In the genomic region with DNA sequence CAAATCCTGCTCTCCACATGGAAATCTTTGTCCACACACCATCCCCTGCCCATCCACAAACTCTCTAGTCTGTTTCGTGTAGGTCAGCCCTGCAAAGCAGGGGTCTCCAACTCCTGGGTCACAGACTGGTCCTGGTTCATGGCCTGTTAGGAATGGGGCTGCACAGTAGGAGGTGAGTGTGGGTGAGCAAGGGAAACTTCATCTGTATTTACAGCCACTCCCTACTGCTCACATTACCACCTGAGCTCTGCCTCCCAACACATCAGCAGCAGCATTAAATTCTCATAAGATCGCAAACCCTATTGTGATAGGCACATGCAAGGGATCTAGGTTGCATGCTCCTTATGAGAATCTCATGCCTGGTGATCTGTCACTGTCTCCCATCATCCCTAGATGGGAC, we compare ENCODE assay signal across 26 cellular contexts.
"Had no signal": no experiment of that assay in that cellular context is flagged by ENCODE, and none has a peak within 500 bp of the region (broad histone marks: within the 10 kb centered on the region; RNA-seq: fewer than 3 reads in every experiment).

No MANE protein-coding gene starts in this region.

- DNase-seq: natural killer cell; nucleus accumbens; pancreas; retina; right cardiac atrium; right lobe of liver; sigmoid colon; small intestine; stimulated activated CD4-positive, alpha-beta T cell treated with anti-CD3 and anti-CD28 coated beads, Interleukin-15, amount 100 ng/mL, for 24 hours; stimulated activated CD4-positive, alpha-beta T cell treated with anti-CD3 and anti-CD28 coated beads, Interleukin-2, amount 100 ng/mL, for 24 hours; stimulated activated CD4-positive, alpha-beta T cell treated with anti-CD3 and anti-CD28 coated beads, Interleukin-2, amount 100 ng/mL, for 48 hours; stimulated activated CD4-positive, alpha-beta T cell treated with anti-CD3 and anti-CD28 coated beads, Interleukin-4, amount 100 ng/mL, for 24 hours; stimulated activated naive B cell treated with anti-CD40 and anti-IgM and Interleukin-4, amounts not matched to agents 10 μg/mL and 1 μg/mL and 100 μg/mL, for 72 hours; stimulated activated naive CD4-positive, alpha-beta T cell treated with Interleukin-2 at 50 U/mL for 16 hours; stomach; thyroid gland; trophoblast cell; upper lobe of left lung had no signal

- H3K4me3 Mint-ChIP-seq: natural killer cell; nephron; stimulated activated effector memory CD8-positive, alpha-beta T cell treated with anti-CD3 and anti-CD28 coated beads, Interleukin-12 subunit alpha, Interleukin-12 subunit beta, amount 100 ng/mL, for 72 hours; stimulated activated naive B cell treated with anti-CD40 and anti-IgM and Interleukin-4, amounts not matched to agents 10 μg/mL and 1 μg/mL and 100 μg/mL, for 72 hours; stimulated activated naive CD8-positive, alpha-beta T cell treated with anti-CD3 and anti-CD28 coated beads, Interleukin-15, Interleukin-2, amounts not matched to agents 100 ng/mL and 50 ng/mL, for 24 hours had no signal

- H3K4me1 Mint-ChIP-seq: natural killer cell; stimulated activated effector memory CD8-positive, alpha-beta T cell treated with anti-CD3 and anti-CD28 coated beads, Interleukin-12 subunit alpha, Interleukin-12 subunit beta, amount 100 ng/mL, for 72 hours; stimulated activated naive B cell treated with anti-CD40 and anti-IgM and Interleukin-4, amounts not matched to agents 10 μg/mL and 1 μg/mL and 100 μg/mL, for 72 hours had no signal

- H3K9me3 ChIP-seq: neutrophil, pancreas, prostate gland, right lobe of liver, sigmoid colon, stomach, thoracic aorta, thyroid gland, upper lobe of left lung, vagina had no signal

- H3K4me1 ChIP-seq: pancreas, prostate gland, right lobe of liver, thyroid gland, tibial nerve, upper lobe of left lung, vagina had no signal

- H3K4me3 ChIP-seq: pancreas, prostate gland, right lobe of liver, sigmoid colon, stomach, thoracic aorta, thyroid gland, tibial nerve, upper lobe of left lung, vagina had no signal

- ATAC-seq: natural killer cell; pancreas; right cardiac atrium; right lobe of liver; stimulated activated effector memory CD8-positive, alpha-beta T cell treated with anti-CD3 and anti-CD28 coated beads, Interleukin-12 subunit alpha, Interleukin-12 subunit beta, amount 100 ng/mL, for 72 hours; stimulated activated naive B cell treated with anti-CD40 and anti-IgM and Interleukin-4, amounts not matched to agents 10 μg/mL and 1 μg/mL and 100 μg/mL, for 72 hours had no signal

- H3K27ac Mint-ChIP-seq: natural killer cell; stimulated activated effector memory CD8-positive, alpha-beta T cell treated with anti-CD3 and anti-CD28 coated beads, Interleukin-12 subunit alpha, Interleukin-12 subunit beta, amount 100 ng/mL, for 72 hours; stimulated activated naive B cell treated with anti-CD40 and anti-IgM and Interleukin-4, amounts not matched to agents 10 μg/mL and 1 μg/mL and 100 μg/mL, for 72 hours; stimulated activated naive CD8-positive, alpha-beta T cell treated with anti-CD3 and anti-CD28 coated beads, Interleukin-15, Interleukin-2, amounts not matched to agents 100 ng/mL and 50 ng/mL, for 24 hours had no signal

- H3K36me3 ChIP-seq: neutrophil, pancreas, prostate gland, right lobe of liver, sigmoid colon, stomach, thoracic aorta, thyroid gland, tibial nerve, upper lobe of left lung, vagina had no signal

- H3K36me3 Mint-ChIP-seq: natural killer cell; stimulated activated effector memory CD8-positive, alpha-beta T cell treated with anti-CD3 and anti-CD28 coated beads, Interleukin-12 subunit alpha, Interleukin-12 subunit beta, amount 100 ng/mL, for 72 hours; stimulated activated naive B cell treated with anti-CD40 and anti-IgM and Interleukin-4, amounts not matched to agents 10 μg/mL and 1 μg/mL and 100 μg/mL, for 72 hours had no signal

- H3K27me3 ChIP-seq: neutrophil, pancreas, right lobe of liver, sigmoid colon, stomach, thyroid gland, tibial nerve, upper lobe of left lung, vagina had no signal

- H3K27me3 Mint-ChIP-seq: stimulated activated naive B cell treated with anti-CD40 and anti-IgM and Interleukin-4, amounts not matched to agents 10 μg/mL and 1 μg/mL and 100 μg/mL, for 72 hours; stimulated activated naive CD8-positive, alpha-beta T cell treated with anti-CD3 and anti-CD28 coated beads, Interleukin-15, Interleukin-2, amounts not matched to agents 100 ng/mL and 50 ng/mL, for 24 hours had no signal

- H3K9me3 Mint-ChIP-seq: nephron had no signal
